11 cellular contexts compared by ENCODE assay signal in the genomic region with DNA sequence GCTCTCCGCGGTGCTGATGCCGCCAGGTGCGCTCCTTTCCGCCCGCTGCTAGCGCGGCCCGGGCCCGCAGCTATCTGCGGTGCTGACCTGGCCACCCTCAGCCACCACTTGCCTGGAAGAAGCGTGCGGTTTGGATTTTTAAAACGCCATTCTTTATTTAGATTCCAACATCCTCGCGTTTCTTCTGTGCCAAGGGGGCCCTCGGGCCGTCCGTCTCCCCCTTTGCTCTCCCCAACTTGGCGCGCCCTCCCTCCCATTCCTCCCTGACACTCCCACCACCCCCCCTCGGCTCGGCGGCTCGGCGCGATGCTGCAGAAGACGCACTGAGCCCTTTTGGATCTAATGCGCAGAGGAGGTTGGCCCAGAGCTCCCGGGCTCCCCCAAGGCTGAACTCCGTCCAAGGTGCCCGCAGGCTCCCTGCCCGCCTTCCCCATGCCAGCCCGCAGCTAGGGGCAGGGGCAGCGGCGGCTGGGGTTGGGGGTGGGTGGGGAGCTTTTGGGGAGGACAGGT. TPM values are rescaled to one million over a fixed set of nuclear protein-coding genes. Genes with fewer than 3 reads are reported as not detected.
A peak's percentile ranks its signal among the peaks of the same experiment; 100 is the strongest.
DNase-seq lines count a peak whose midpoint lies in the region; ATAC-seq and TF ChIP-seq lines count a peak whose summit lies in the region.
"Had no signal": no experiment of that assay in that cellular context is flagged by ENCODE, and none has a peak within 500 bp of the region (broad histone marks: within the 10 kb centered on the region; RNA-seq: fewer than 3 reads in every experiment).

Gene BARHL1, plus strand, starts transcription at position 331 of the 510 bp plus-strand sequence. CDS start 192 bp downstream, outside the sequence.

- H2BK12ac ChIP-seq in mesenchymal stem cell (ENCODE audit: low read length in 2 of 2), result no peak within 1 kb of the TSS

- no peak within 1 kb of the TSS for H2BK120ac ChIP-seq in mesenchymal stem cell (ENCODE audit: low read depth, low read length)

- DNase-seq in GM23338 (ENCODE audit: low spot score) (no peak), brain microvascular endothelial cell (no peak), mesenchymal stem cell (no peak), AML-193 (lab: John Stamatoyannopoulos, UW) (no peak), NCI-H2081 treated with DMSO at 0.1 percent for 48 hours (lab: John Stamatoyannopoulos, UW) (no peak)
- DNase-seq: SIG-M5 had no signal

- H3K27ac ChIP-seq in 22Rv1 (no peak within 1 kb of the TSS), GM23338 (ENCODE audit: low read depth) (no peak within 1 kb of the TSS), brain microvascular endothelial cell (no peak within 1 kb of the TSS), mesenchymal stem cell (ENCODE audit: low read length, poor library complexity, severe bottlenecking) (no peak within 1 kb of the TSS)
- H3K27ac ChIP-seq: body of pancreas had no signal

- no peak within 1 kb of the TSS for H2BK5ac ChIP-seq in mesenchymal stem cell (ENCODE audit: low read depth, low read length, poor library complexity, severe bottlenecking)

- peaks cover 46% of the 10 kb centered on the region for H3K4me1 Mint-ChIP-seq in GM23338

- H3K4me1 ChIP-seq in GM23338 (ENCODE audit: insufficient read depth), result peaks cover 54% of the 10 kb centered on the region
- peaks cover 19% of the 10 kb centered on the region for H3K4me1 ChIP-seq in mesenchymal stem cell (ENCODE audit: control insufficient read depth, insufficient read depth, low read depth, low read length)

- H3K23ac ChIP-seq in mesenchymal stem cell (ENCODE audit: low read length in 2 of 2), result no peak within 1 kb of the TSS

- no peaks in the 10 kb centered on the region for H3K79me2 ChIP-seq in GM23338 (replicated peaks; ENCODE audit: insufficient read depth)

- no peaks in the 10 kb centered on the region for H3K9me3 ChIP-seq in mesenchymal stem cell (ENCODE audit: control insufficient read depth, low read length)
- H3K9me3 ChIP-seq: body of pancreas had no signal

- H3K27me3 ChIP-seq in GM23338 (ENCODE audit: insufficient read depth) (peaks cover 100% of the 10 kb centered on the region), brain microvascular endothelial cell (replicated peaks) (peaks cover 93% of the 10 kb centered on the region), mesenchymal stem cell (ENCODE audit: control insufficient read depth in 1 of 2, insufficient read depth in 1 of 2, low read length in 2 of 2) (peaks cover 97 to 99% of the 10 kb centered on the region in 2 experiments)

- no peaks in the 10 kb centered on the region for H3K79me1 ChIP-seq in mesenchymal stem cell (replicated peaks; ENCODE audit: low read length, poor library complexity, severe bottlenecking)

- H3K4me3 Mint-ChIP-seq in GM23338, result peak within 1 kb of the TSS; percentile 60

- WGBS in mesenchymal stem cell, result 3% methylated on average over 28 of the region's 36 CpGs

- H3K14ac ChIP-seq in mesenchymal stem cell (ENCODE audit: low read length in 2 of 2), result no peak within 1 kb of the TSS

- H3K9ac ChIP-seq in mesenchymal stem cell (ENCODE audit: low read length), result no peak within 1 kb of the TSS

- peaks cover 3% of the 10 kb centered on the region; the same call in 2 of the 3 replicates for H3K9me3 Mint-ChIP-seq in GM23338

- no peak within 1 kb of the TSS for H2AK5ac ChIP-seq in mesenchymal stem cell (ENCODE audit: low read length, severe bottlenecking)

- H3K4me2 ChIP-seq in GM23338, result peak within 1 kb of the TSS; percentile 87
- peak within 1 kb of the TSS; percentile 46 for H3K4me2 ChIP-seq in mesenchymal stem cell (ENCODE audit: low read length, poor library complexity, severe bottlenecking)

- TF ChIP-seq CTCF in 22Rv1 (IDR thresholded peaks at IDR 0.05) (0 out of 2 replicates have a peak, but pooled peaks have one; percentile 9), GM23338 (conservative IDR thresholded peaks at IDR 0.05; ENCODE audit: low read depth in 2 of 2) (no peak), brain microvascular endothelial cell (IDR thresholded peaks at IDR 0.05; ENCODE audit: low read depth, low read length, missing control alignments) (no peak)

- in situ Hi-C loops in brain microvascular endothelial cell (cut with HindIII; ENCODE audit: low pct_ligation_motif_present, low sequenced_read_pairs), result no loop called here

- H3K4ac ChIP-seq in mesenchymal stem cell (ENCODE audit: low read depth in 1 of 2, low read length in 2 of 2), result no peak within 1 kb of the TSS

- H3K27me3 Mint-ChIP-seq in GM23338 (ENCODE audit: insufficient read depth, low read depth, poor library complexity), result peaks cover 99% of the 10 kb centered on the region

- peak within 1 kb of the TSS; percentile 58 for H3K4me3 ChIP-seq in GM23338
- H3K4me3 ChIP-seq in brain microvascular endothelial cell (ENCODE audit: low read depth, low read length), result peak within 1 kb of the TSS; percentile 17
- peak within 1 kb of the TSS in 1 of 2 experiments; percentile 74 for H3K4me3 ChIP-seq in mesenchymal stem cell (ENCODE audit: insufficient read depth in 1 of 2, low read depth in 1 of 2, low read length in 2 of 2)
- H3K4me3 ChIP-seq: body of pancreas had no signal

- H2AFZ ChIP-seq in GM23338 (no peak within 1 kb of the TSS), mesenchymal stem cell (ENCODE audit: low read depth, low read length) (no peak within 1 kb of the TSS)

- no peak within 1 kb of the TSS for H3K18ac ChIP-seq in mesenchymal stem cell (ENCODE audit: low read depth in 1 of 2, low read length in 2 of 2)

- no peak within 1 kb of the TSS for H2BK15ac ChIP-seq in mesenchymal stem cell (ENCODE audit: low read depth, poor library complexity, severe bottlenecking)

- no peaks in the 10 kb centered on the region for H3K36me3 Mint-ChIP-seq in GM23338 (ENCODE audit: low read depth)

- H3K9me2 ChIP-seq in GM23338 (ENCODE audit: insufficient read depth), result no peaks in the 10 kb centered on the region

- H3K36me3 ChIP-seq in GM23338 (ENCODE audit: insufficient read depth) (no peaks in the 10 kb centered on the region; the same call in 1 of the 2 replicates), brain microvascular endothelial cell (replicated peaks) (no peaks in the 10 kb centered on the region), mesenchymal stem cell (ENCODE audit: control insufficient read depth in 1 of 2, insufficient read depth in 2 of 2, low read depth in 1 of 2, low read length in 2 of 2) (no peaks in the 10 kb centered on the region)

- ATAC-seq in GM23338 (peak; percentile 75; the same call in 1 of the 3 replicates), HG02852 (IDR thresholded peaks at IDR 0.05; ENCODE audit: unreplicated experiment) (no peak), HG02798 (IDR thresholded peaks at IDR 0.05; ENCODE audit: poor library complexity, unreplicated experiment) (no peak)

- H3K27ac Mint-ChIP-seq in GM23338, result no peak within 1 kb of the TSS

- H4K91ac ChIP-seq in mesenchymal stem cell (ENCODE audit: low read length), result no peak within 1 kb of the TSS

- H3F3A ChIP-seq in GM23338 (replicated peaks; ENCODE audit: low read depth), result 0 out of 2 replicates have a peak, but pooled peaks cover 8% of the 10 kb centered on the region

- no peak within 1 kb of the TSS for H4K8ac ChIP-seq in mesenchymal stem cell (ENCODE audit: low read length)

- H4K20me1 ChIP-seq in GM23338 (replicated peaks; ENCODE audit: insufficient read depth), result peaks cover 38% of the 10 kb centered on the region

TF ChIP-seq in GM23338, 12 proteins besides CTCF, POLR2A, EP300 and RAD21:
- no peak for TF ChIP-seq ZNF114 (CRISPR knock-in tag; IDR thresholded peaks at IDR 0.05)

RNA-seq across cellular contexts. Expression of gene BARHL1, which starts in this region (rescaled TPM):
- total RNA-seq in GM23338 (2014; rRNA removed; shearing (Covaris generic)), result not detected in 2 replicates
- not detected in 2 replicates for polyA plus RNA-seq in GM23338 (2016; fragmentation: Nextera tagmentation; extraction: Ambion mirVana)
- not detected for polyA plus RNA-seq in mesenchymal stem cell (2013, experiment 1 of 2)
- polyA plus RNA-seq in mesenchymal stem cell (2013, experiment 2 of 2), result not detected
- total RNA-seq: body of pancreas, LHCN-M2 had no signal

Comparison
In these comparisons a context has a peak if more than half of its experiments do, and no peak if none do; other contexts are left out.
1. Peak in ATAC-seq, H3K4me3 ChIP-seq and H3K4me2 ChIP-seq in GM23338; RNA of the gene not detected or under 1 TPM.